7 cellular contexts compared by ENCODE assay signal in genomic region chr4:134622621-134623310, GRCh38.
DNase-seq lines count a peak whose midpoint lies in the region; ATAC-seq and TF ChIP-seq lines count a peak whose summit lies in the region.
"Not testable (repeated sequence)": the region's sequence is repeated elsewhere in the genome, so short reads cannot be mapped to it uniquely, and the experiment has no call there.

No MANE protein-coding gene starts in this region.

- peak overlapping the region; percentile 62; the same call in 1 of the 2 replicates for H2AFZ ChIP-seq in Karpas-422 (ENCODE audit: low read length)

- TF ChIP-seq CTCF in body of pancreas (IDR thresholded peaks at IDR 0.05); fibroblast of villous mesenchyme (IDR thresholded peaks at IDR 0.05; ENCODE audit: insufficient read depth, low read depth, low read length); kidney epithelial cell (IDR thresholded peaks at IDR 0.05; ENCODE audit: insufficient read depth, low read length, poor library complexity, severe bottlenecking): not testable (repeated sequence)

- not testable (repeated sequence) for H3K9me2 ChIP-seq in Karpas-422 (replicated peaks; ENCODE audit: insufficient read depth, low read length)

- 32 to 56% methylated on average over 12 of the region's 12 CpGs for WGBS in body of pancreas, 2 donors

- H4K20me1 ChIP-seq in Karpas-422 (ENCODE audit: insufficient read depth, low read depth, low read length): not testable (repeated sequence)

- not testable (repeated sequence) for TF ChIP-seq POLR2A in body of pancreas (IDR thresholded peaks at IDR 0.05)

- DNase-seq in ELR (ENCODE audit: low read depth) (peak; percentile 2), body of pancreas (peak in 1 of 4 donors; percentile 9), fibroblast of villous mesenchyme (ENCODE audit: low read depth) (peak; percentile 46), kidney epithelial cell (ENCODE audit: low read depth) (peak; percentile 31), renal cortical epithelial cell (ENCODE audit: low read depth) (peak; percentile 86)
- DNase-seq in Karpas-422: not testable (repeated sequence)

- not testable (repeated sequence) for H3K27me3 ChIP-seq in Karpas-422 (ENCODE audit: low read length); body of pancreas; kidney epithelial cell (ENCODE audit: control insufficient read depth, insufficient read depth, low read length); mucosa of rectum (ENCODE audit: control insufficient read depth in 2 of 2, insufficient read depth in 2 of 2, low read length in 2 of 2)

- not testable (repeated sequence) for H3K79me2 ChIP-seq in Karpas-422 (ENCODE audit: low read length)

- H3K27ac ChIP-seq in Karpas-422 (ENCODE audit: low read length): not testable (repeated sequence)
- H3K27ac ChIP-seq in body of pancreas: peak overlapping the region in 3 of 4 donors; percentile 68 to 82 (median 72)
- H3K27ac ChIP-seq in mucosa of rectum (ENCODE audit: low read depth in 2 of 2, low read length in 2 of 2): peak overlapping the region; percentile 32 to 45

- not testable (repeated sequence) for ATAC-seq in body of pancreas

- H3K4me1 ChIP-seq in Karpas-422 (ENCODE audit: low read length): not testable (repeated sequence)
- H3K4me1 ChIP-seq in body of pancreas (peaks cover 24% of the 10 kb centered on the region), mucosa of rectum (ENCODE audit: control insufficient read depth in 2 of 2, insufficient read depth in 2 of 2, low read length in 2 of 2) (peaks cover 0 to 11% of the 10 kb centered on the region in 2 donors)

- not testable (repeated sequence) for H3K9me3 ChIP-seq in Karpas-422 (ENCODE audit: low read length); body of pancreas; mucosa of rectum (ENCODE audit: control insufficient read depth in 2 of 2, low read length in 2 of 2)

- intact Hi-C loops in body of pancreas (cut with DNase I): not testable (repeated sequence)

- not testable (repeated sequence) for H3K4me2 ChIP-seq in Karpas-422 (ENCODE audit: low read depth, low read length, poor library complexity, severe bottlenecking)

- H3K4me3 ChIP-seq in Karpas-422 (ENCODE audit: low read length); body of pancreas; kidney epithelial cell (ENCODE audit: low read depth, low read length): not testable (repeated sequence)
- peak overlapping the region; percentile 17 for H3K4me3 ChIP-seq in fibroblast of villous mesenchyme (ENCODE audit: low read depth, low read length)
- peak overlapping the region in 1 of 2 donors; percentile 20 for H3K4me3 ChIP-seq in mucosa of rectum (ENCODE audit: low read length in 2 of 2)

- H3K9ac ChIP-seq in Karpas-422 (ENCODE audit: low read length): not testable (repeated sequence)
- H3K9ac ChIP-seq in mucosa of rectum (ENCODE audit: low read depth in 1 of 2, low read length in 2 of 2): peak overlapping the region in 1 of 2 donors; percentile 6

- not testable (repeated sequence) for H3K36me3 ChIP-seq in Karpas-422 (ENCODE audit: insufficient read depth, low read length); body of pancreas (replicated peaks in 1 of 2; ENCODE audit: insufficient read depth in 1 of 2, low read depth in 2 of 2); kidney epithelial cell (ENCODE audit: control insufficient read depth, insufficient read depth, low read length); mucosa of rectum (ENCODE audit: control insufficient read depth in 2 of 2, insufficient read depth in 2 of 2, low read length in 2 of 2)
